14 cellular contexts compared by ENCODE assay signal in the genomic region with DNA sequence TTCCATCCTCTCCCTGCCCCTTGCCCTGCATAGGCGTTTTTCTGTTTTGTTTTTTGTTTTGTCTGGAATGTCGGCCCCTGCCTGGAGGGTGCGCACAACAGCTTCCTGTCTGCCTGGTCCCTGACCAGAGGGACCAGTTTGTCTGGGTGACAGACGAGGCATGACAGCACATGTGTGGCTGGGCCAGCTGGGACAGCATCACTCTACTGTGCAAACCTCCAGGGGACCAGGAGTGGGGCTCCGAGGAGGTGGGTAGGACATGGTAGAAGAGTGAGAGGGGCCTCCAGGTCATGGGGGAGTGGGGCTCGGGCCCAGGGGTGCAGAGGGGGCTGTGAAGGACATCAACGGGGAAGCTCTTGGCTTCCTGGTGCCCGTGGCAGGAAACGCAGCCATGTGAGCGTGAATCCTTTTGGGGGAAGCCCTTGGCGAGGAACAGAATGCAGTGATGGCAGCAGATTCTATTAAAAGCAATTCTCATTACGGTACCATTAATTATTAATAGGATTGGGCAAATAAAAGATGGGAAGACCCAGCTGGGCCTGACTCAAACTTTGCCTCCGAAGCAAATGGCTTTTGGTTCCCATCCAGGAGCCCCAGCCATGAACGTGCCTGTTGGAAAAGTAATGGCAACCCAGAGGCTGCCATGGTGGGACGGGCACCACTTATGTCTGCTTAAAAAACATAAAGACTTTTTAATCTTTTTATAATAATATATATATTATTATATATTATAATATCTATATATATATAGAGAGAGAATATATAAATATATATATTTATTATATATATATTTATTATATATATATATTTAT.
DNase-seq lines count a peak whose midpoint lies in the region; ATAC-seq, FAIRE-seq and TF ChIP-seq lines count a peak whose summit lies in the region.
"Had no signal": no experiment of that assay in that cellular context is flagged by ENCODE, and none has a peak within 500 bp of the region (broad histone marks: within the 10 kb centered on the region; RNA-seq: fewer than 3 reads in every experiment).

No MANE protein-coding gene starts in this region.

- peak overlapping the region; percentile 80 for H3K18ac ChIP-seq in trophoblast cell (ENCODE audit: low read length)

- peak; percentile 29 for DNase-seq in OCI-LY7 (ENCODE audit: low spot score)
- DNase-seq in foreskin keratinocyte: no peak
- DNase-seq in trophoblast cell: peak; percentile 77 to 90
- DNase-seq in coronary artery (ENCODE audit: low spot score): no peak
- DNase-seq in C1 segment of cervical spinal cord (lab: John Stamatoyannopoulos, UW): no peak
- DNase-seq in hepatic stellate cell (ENCODE audit: low spot score): no peak
- DNase-seq: activated CD4-positive, alpha-beta T cell treated with anti-CD3 and anti-CD28 coated beads, Interleukin-2, amount 10 ng/mL, durations not matched to agents 24 days and 14 days; DMS 273 treated with DMSO at 0.1 percent for 48 hours; effector CD8-positive, alpha-beta T cell; GOT3; left cardiac atrium; NCI-H69 had no signal

- H2BK5ac ChIP-seq in trophoblast cell (ENCODE audit: low read depth, low read length, poor library complexity): peak overlapping the region; percentile 82

- H3K79me1 ChIP-seq in trophoblast cell (ENCODE audit: low read length): peaks cover 20% of the 10 kb centered on the region

- H3K27ac ChIP-seq in OCI-LY7 (ENCODE audit: low read depth, low read length, poor library complexity, severe bottlenecking) (no peak overlapping the region), foreskin keratinocyte (no peak overlapping the region), trophoblast cell (ENCODE audit: low read depth, low read length) (peak overlapping the region; percentile 90), coronary artery (no peak overlapping the region)

- no peak overlapping the region for H3K4me3 ChIP-seq in OCI-LY7 (ENCODE audit: low read depth, low read length, poor library complexity, severe bottlenecking)
- H3K4me3 ChIP-seq in trophoblast cell (ENCODE audit: low read depth, low read length): no peak overlapping the region
- H3K4me3 ChIP-seq in coronary artery: no peak overlapping the region

- H4K91ac ChIP-seq in trophoblast cell (ENCODE audit: low read depth, low read length): peak overlapping the region; percentile 94

- peak overlapping the region; percentile 82 for H2BK12ac ChIP-seq in trophoblast cell (ENCODE audit: low read length)

- CTCF ChIA-PET in OCI-LY7 (lab: Charles Lee; ENCODE audit: unreplicated experiment): interaction anchor here (0.6 kb wide), 1 partner anchor 189 kb away, joined by 3 read pairs; no protein-coding TSS in a partner anchor

- peak overlapping the region; percentile 69 for H4K8ac ChIP-seq in trophoblast cell (ENCODE audit: low read depth, low read length)

- no peaks in the 10 kb centered on the region for H4K20me1 ChIP-seq in OCI-LY7 (ENCODE audit: insufficient read depth, low read length)

- intact Hi-C loops in OCI-LY7 (cut with micrococcal nuclease; ENCODE audit: unreplicated experiment): no loop called here

- no peak overlapping the region for H4K12ac ChIP-seq in trophoblast cell (ENCODE audit: low read depth, low read length)

- POLR2A ChIA-PET in OCI-LY7 (lab: Charles Lee): no interaction called here

- TF ChIP-seq CTCF in OCI-LY7 (conservative IDR thresholded peaks at IDR 0.05; ENCODE audit: low read length) (peak; percentile 32; the same call in 1 of the 2 replicates), foreskin keratinocyte (conservative IDR thresholded peaks at IDR 0.05) (peak; percentile 54), coronary artery (IDR thresholded peaks at IDR 0.05) (no peak)

- WGBS in trophoblast cell (ENCODE audit: extremely low coverage, insufficient coverage, insufficient read length): no CpG with 5 or more reads among the region's 15 CpGs

- H3K9ac ChIP-seq in trophoblast cell (ENCODE audit: low read length): no peak overlapping the region

- peak overlapping the region; percentile 43 for H3K4ac ChIP-seq in trophoblast cell (ENCODE audit: low read depth, low read length)

- FAIRE-seq in G401.6 (lab: Jason Lieb, UNC): peak; percentile 85

- H3K79me2 ChIP-seq in OCI-LY7 (ENCODE audit: insufficient read depth, low read depth, low read length) (no peaks in the 10 kb centered on the region), trophoblast cell (ENCODE audit: control insufficient read depth, insufficient read depth, low read length, poor library complexity) (no peaks in the 10 kb centered on the region)

- ATAC-seq in foreskin keratinocyte (peak; percentile 31), GM18858 (IDR thresholded peaks at IDR 0.05; ENCODE audit: unreplicated experiment) (no peak)
- ATAC-seq: left cardiac atrium had no signal

- H3K36me3 ChIP-seq in OCI-LY7 (ENCODE audit: insufficient read depth, low read length) (no peaks in the 10 kb centered on the region), trophoblast cell (ENCODE audit: control insufficient read depth in 1 of 2, insufficient read depth in 2 of 2, low read length in 2 of 2) (no peaks in the 10 kb centered on the region)

- H3K4me1 ChIP-seq in OCI-LY7 (ENCODE audit: insufficient read depth, low read length, poor library complexity, severe bottlenecking) (peaks cover 10% of the 10 kb centered on the region), foreskin keratinocyte (peaks cover 12% of the 10 kb centered on the region), trophoblast cell (ENCODE audit: control insufficient read depth in 1 of 2, insufficient read depth in 2 of 2, low read length in 2 of 2) (peaks cover 19 to 20% of the 10 kb centered on the region in 2 experiments)

- H2AFZ ChIP-seq in OCI-LY7 (ENCODE audit: low read length) (peak overlapping the region; percentile 82), trophoblast cell (ENCODE audit: insufficient read depth, low read length, poor library complexity) (peak overlapping the region; percentile 32)

- 0 out of 2 replicates have a peak overlapping the region, but pooled peaks have one; percentile 26 for H3K4me2 ChIP-seq in OCI-LY7 (ENCODE audit: low read length)
- peak overlapping the region; percentile 36 for H3K4me2 ChIP-seq in trophoblast cell (ENCODE audit: low read length)

- H3K9me2 ChIP-seq in OCI-LY7 (ENCODE audit: insufficient read depth, low read length): no peaks in the 10 kb centered on the region

- H3K27me3 ChIP-seq in foreskin keratinocyte: no peaks in the 10 kb centered on the region
- no peaks in the 10 kb centered on the region for H3K27me3 ChIP-seq in trophoblast cell (ENCODE audit: insufficient read depth, low read length)

- H3K9me3 ChIP-seq in OCI-LY7 (ENCODE audit: low read length) (no peaks in the 10 kb centered on the region), trophoblast cell (ENCODE audit: insufficient read depth, low read depth, low read length) (peaks cover 3% of the 10 kb centered on the region)

- H2BK120ac ChIP-seq in trophoblast cell (ENCODE audit: insufficient read depth, low read length, poor library complexity): peak overlapping the region; percentile 87

- peak overlapping the region; percentile 53 for H3K14ac ChIP-seq in trophoblast cell (ENCODE audit: low read length)

- no TSS peak for BruUV-seq in OCI-LY7 (replicated peaks; lab: Mats Ljungman, UMichigan)

- H2AK5ac ChIP-seq in trophoblast cell (ENCODE audit: low read length): peak overlapping the region; percentile 64

- no peak overlapping the region for H3K23ac ChIP-seq in trophoblast cell (ENCODE audit: low read length)

Comparison
In these comparisons a context has a peak if more than half of its experiments do, and no peak if none do; other contexts are left out.
1. DNase-seq: peak in OCI-LY7 (single experiment) and trophoblast cell (2 of 2); none in foreskin keratinocyte (0 of 2), coronary artery (single experiment), C1 segment of cervical spinal cord (0 of 14) and hepatic stellate cell (single experiment).